ENCODE assay signal across 22 cellular contexts in genomic region chr5:160905285-160905684, GRCh38. TPM values are rescaled to one million over a fixed set of nuclear protein-coding genes. Genes with fewer than 3 reads are reported as not detected.
"Had no signal": no experiment of that assay in that cellular context is flagged by ENCODE, and none has a peak within 500 bp of the region (broad histone marks: within the 10 kb centered on the region; RNA-seq: fewer than 3 reads in every experiment).

No MANE protein-coding gene starts in this region.

- H3K4me1 ChIP-seq: ascending aorta, heart right ventricle, left ventricle myocardium inferior, suprapubic skin had no signal

- H3K9me3 Mint-ChIP-seq: activated naive CD4-positive, alpha-beta T cell treated with anti-CD3 and anti-CD28 coated beads, Interleukin-2, amount 50 U/mL, for 24 hours; immature natural killer cell; neural crest cell; stimulated activated naive CD8-positive, alpha-beta T cell treated with anti-CD3 and anti-CD28 coated beads, Interleukin-15, Interleukin-2, amounts not matched to agents 100 ng/mL and 50 ng/mL, for 24 hours; type B pancreatic cell had no signal

- ATAC-seq: heart right ventricle had no signal

- H3K27me3 ChIP-seq: ascending aorta, esophagus squamous epithelium, suprapubic skin had no signal

- H3K36me3 Mint-ChIP-seq: activated naive CD4-positive, alpha-beta T cell treated with anti-CD3 and anti-CD28 coated beads, Interleukin-2, amount 50 U/mL, for 24 hours; immature natural killer cell; naive B cell; type B pancreatic cell had no signal

- DNase-seq: activated CD4-positive, alpha-beta T cell treated with anti-CD3 and anti-CD28 coated beads, Interleukin-2, amount 50 U/mL, for 1 hour; activated CD4-positive, CD25-positive, alpha-beta regulatory T cell treated with anti-CD3 and anti-CD28 coated beads, Interleukin-2, amount 50 U/mL, for 72 hours; activated gamma-delta T cell; cerebellar nuclear complex; effector CD8-positive, alpha-beta T cell; esophagus squamous epithelium; heart right ventricle; immature natural killer cell; kidney glomerular epithelial cell; left ventricle myocardium inferior; naive B cell; T-helper 2 cell had no signal

- H3K27ac ChIP-seq: ascending aorta, esophagus squamous epithelium, heart right ventricle, left ventricle myocardium inferior, suprapubic skin, VCaP had no signal

- H3K36me3 ChIP-seq: ascending aorta, esophagus squamous epithelium, heart right ventricle, left ventricle myocardium inferior, suprapubic skin had no signal

- H3K4me3 Mint-ChIP-seq: activated naive CD4-positive, alpha-beta T cell treated with anti-CD3 and anti-CD28 coated beads, Interleukin-2, amount 50 U/mL, for 24 hours; immature natural killer cell; naive B cell; neural crest cell; stimulated activated naive CD8-positive, alpha-beta T cell treated with anti-CD3 and anti-CD28 coated beads, Interleukin-15, Interleukin-2, amounts not matched to agents 100 ng/mL and 50 ng/mL, for 24 hours; type B pancreatic cell had no signal

- H3K9me3 ChIP-seq: ascending aorta, esophagus squamous epithelium, heart right ventricle, left ventricle myocardium inferior, suprapubic skin had no signal

- H3K4me3 ChIP-seq: ascending aorta, esophagus squamous epithelium, heart right ventricle, left ventricle myocardium inferior, suprapubic skin had no signal

- H3K27me3 Mint-ChIP-seq: activated naive CD4-positive, alpha-beta T cell treated with anti-CD3 and anti-CD28 coated beads, Interleukin-2, amount 50 U/mL, for 24 hours; progenitor cell of endocrine pancreas; stimulated activated naive CD8-positive, alpha-beta T cell treated with anti-CD3 and anti-CD28 coated beads, Interleukin-15, Interleukin-2, amounts not matched to agents 100 ng/mL and 50 ng/mL, for 24 hours had no signal

- H3K27ac Mint-ChIP-seq: activated naive CD4-positive, alpha-beta T cell treated with anti-CD3 and anti-CD28 coated beads, Interleukin-2, amount 50 U/mL, for 24 hours; naive B cell; progenitor cell of endocrine pancreas; stimulated activated naive CD8-positive, alpha-beta T cell treated with anti-CD3 and anti-CD28 coated beads, Interleukin-15, Interleukin-2, amounts not matched to agents 100 ng/mL and 50 ng/mL, for 24 hours; type B pancreatic cell had no signal

- H3K4me1 Mint-ChIP-seq: activated naive CD4-positive, alpha-beta T cell treated with anti-CD3 and anti-CD28 coated beads, Interleukin-2, amount 50 U/mL, for 24 hours; immature natural killer cell; naive B cell had no signal

RNA-seq across cellular contexts. Expression of gene ATP10B, which starts 53.3 kb away (rescaled TPM):
- total RNA-seq: activated CD8-positive, alpha-beta memory T cell treated with anti-CD3 and anti-CD28 coated beads for 36 hours; left ventricle myocardium inferior; osteoblast had no signal
- polyA plus RNA-seq: immature natural killer cell had no signal
